In the genomic region with DNA sequence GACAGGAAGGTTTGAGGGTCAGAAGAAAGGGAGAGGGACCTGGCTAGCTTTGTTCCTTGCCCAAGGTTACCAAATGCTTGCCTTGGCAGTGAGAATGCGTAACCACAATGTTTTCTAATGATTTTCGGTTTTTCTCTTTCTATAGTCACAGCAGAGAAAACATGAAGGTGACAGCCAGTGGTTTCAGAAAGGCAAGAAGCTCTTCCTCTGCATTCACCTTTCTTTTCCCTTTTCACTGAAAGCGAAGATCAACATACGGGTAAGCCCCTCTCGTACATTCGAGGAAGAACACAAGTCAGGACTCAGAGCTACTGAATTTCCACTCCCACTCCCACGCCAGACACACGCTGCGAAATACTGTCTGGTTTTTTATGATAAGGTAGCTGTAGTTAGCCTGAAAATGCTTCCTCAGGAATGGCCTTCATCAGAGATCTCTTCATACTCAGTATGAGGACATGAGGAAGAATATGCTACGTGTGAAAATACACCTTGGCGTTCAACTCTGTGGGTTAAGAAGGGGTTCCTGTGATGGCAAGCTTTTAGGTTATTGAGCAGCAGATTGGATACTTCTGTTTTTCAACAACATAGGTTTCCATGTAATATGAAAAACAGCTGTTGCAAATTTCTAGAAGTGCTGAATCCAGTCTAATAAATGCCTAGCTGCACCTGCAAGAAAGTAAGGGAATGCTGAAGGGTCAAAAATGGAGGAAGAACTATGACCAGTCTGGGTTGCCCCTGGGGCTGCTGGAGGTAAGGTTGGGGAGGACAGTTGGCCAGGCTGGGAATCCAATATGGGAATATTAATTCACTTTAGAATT, we compare ENCODE assay signal across 10 cellular contexts. TPM values are rescaled to one million over a fixed set of nuclear protein-coding genes. Genes with fewer than 3 reads are reported as not detected.
DNase-seq lines count a peak whose midpoint lies in the region; ATAC-seq, FAIRE-seq and TF ChIP-seq lines count a peak whose summit lies in the region.
"Had no signal": no experiment of that assay in that cellular context is flagged by ENCODE, and none has a peak within 500 bp of the region (broad histone marks: within the 10 kb centered on the region; RNA-seq: fewer than 3 reads in every experiment).

No MANE protein-coding gene starts in this region.

- ATAC-seq in GM18498 (IDR thresholded peaks at IDR 0.05; ENCODE audit: unreplicated experiment) (peak; percentile 54), GM19467 (IDR thresholded peaks at IDR 0.05; ENCODE audit: unreplicated experiment) (peak; percentile 43), HG03135 (IDR thresholded peaks at IDR 0.05; ENCODE audit: unreplicated experiment) (peak; percentile 39)

- peaks cover 8% of the 10 kb centered on the region for H3K36me3 Mint-ChIP-seq in activated naive CD8-positive, alpha-beta T cell treated with anti-CD3 and anti-CD28 coated beads for 36 hours
- H3K36me3 Mint-ChIP-seq in type B pancreatic cell = no peaks in the 10 kb centered on the region

- no peak for TF ChIP-seq CTCF in type B pancreatic cell (conservative IDR thresholded peaks at IDR 0.05)

- H3K9me3 Mint-ChIP-seq in activated naive CD8-positive, alpha-beta T cell treated with anti-CD3 and anti-CD28 coated beads for 36 hours = peaks cover 15% of the 10 kb centered on the region
- peaks cover 4% of the 10 kb centered on the region for H3K9me3 Mint-ChIP-seq in type B pancreatic cell

- no peak for FAIRE-seq in RCC 7860 (lab: Jason Lieb, UNC)

- peaks cover 30% of the 10 kb centered on the region for H3K4me1 Mint-ChIP-seq in activated naive CD8-positive, alpha-beta T cell treated with anti-CD3 and anti-CD28 coated beads for 36 hours
- H3K4me1 Mint-ChIP-seq in type B pancreatic cell (ENCODE audit: unreplicated experiment) = no peaks in the 10 kb centered on the region

- H3K4me3 Mint-ChIP-seq in activated naive CD8-positive, alpha-beta T cell treated with anti-CD3 and anti-CD28 coated beads for 36 hours = peak overlapping the region; percentile 68
- H3K4me3 Mint-ChIP-seq in type B pancreatic cell = no peak overlapping the region

- peak overlapping the region; percentile 86 for H3K27ac Mint-ChIP-seq in activated naive CD8-positive, alpha-beta T cell treated with anti-CD3 and anti-CD28 coated beads for 36 hours
- H3K27ac Mint-ChIP-seq in type B pancreatic cell = no peak overlapping the region

- peaks cover 13% of the 10 kb centered on the region for H3K27me3 Mint-ChIP-seq in activated naive CD8-positive, alpha-beta T cell treated with anti-CD3 and anti-CD28 coated beads for 36 hours
- peaks cover 16% of the 10 kb centered on the region for H3K27me3 Mint-ChIP-seq in type B pancreatic cell

- DNase-seq in activated naive CD8-positive, alpha-beta T cell treated with anti-CD3 and anti-CD28 coated beads for 36 hours = no peak
- no peak for DNase-seq in NCI-H526 treated with DMSO at 0.1 percent for 48 hours (lab: John Stamatoyannopoulos, UW)
- DNase-seq in type B pancreatic cell (ENCODE audit: extremely low spot score, unreplicated experiment) = no peak
- no peak for DNase-seq in SKM-1 treated with dmso at 0.1 percent for 144 hours (lab: John Stamatoyannopoulos, UW; ENCODE audit: unreplicated experiment)
- DNase-seq in RCC 7860 (ENCODE audit: low spot score) = no peak
- DNase-seq: amniotic stem cell, Right ventricle myocardium superior had no signal

RNA-seq across cellular contexts. Expression of a gene that starts 7.4 kb away (rescaled TPM):
- 10 to 100 TPM; 45.0 to 46.9 TPM for total RNA-seq in activated naive CD8-positive, alpha-beta T cell treated with anti-CD3 and anti-CD28 coated beads for 36 hours
- total RNA-seq in type B pancreatic cell (ENCODE audit: low replicate concordance) = 1.7 and 7.7 TPM in 2 replicates
